ENCODE assay signal across 24 cellular contexts in genomic region chrX:150416469-150416868, GRCh38.
"Had no signal": no experiment of that assay in that cellular context is flagged by ENCODE, and none has a peak within 500 bp of the region (broad histone marks: within the 10 kb centered on the region; RNA-seq: fewer than 3 reads in every experiment).

No MANE protein-coding gene starts in this region.

- H3K9me3 ChIP-seq: ovary, psoas muscle, right lobe of liver, sigmoid colon, stomach, thoracic aorta, thyroid gland, tibial nerve, upper lobe of right lung, uterus had no signal

- H3K9ac ChIP-seq: neural progenitor cell, parathyroid adenoma had no signal

- H3K4me1 ChIP-seq: neural progenitor cell, parathyroid adenoma, psoas muscle, right lobe of liver, stomach, thyroid gland, upper lobe of right lung, uterus had no signal

- H3K79me2 ChIP-seq: parathyroid adenoma had no signal

- ATAC-seq: natural killer cell; psoas muscle; right cardiac atrium; right lobe of liver; stimulated activated effector memory CD8-positive, alpha-beta T cell treated with anti-CD3 and anti-CD28 coated beads, Interleukin-12 subunit alpha, Interleukin-12 subunit beta, amount 100 ng/mL, for 72 hours; stimulated activated naive B cell treated with anti-CD40 and anti-IgM and Interleukin-4, amounts not matched to agents 10 μg/mL and 1 μg/mL and 100 μg/mL, for 72 hours; upper lobe of right lung had no signal

- DNase-seq: natural killer cell; occipital lobe; ovary; posterior cingulate gyrus; psoas muscle; right cardiac atrium; right lobe of liver; sigmoid colon; small intestine; stimulated activated CD4-positive, alpha-beta T cell treated with anti-CD3 and anti-CD28 coated beads, Interleukin-15, amount 100 ng/mL, for 24 hours; stimulated activated CD4-positive, alpha-beta T cell treated with anti-CD3 and anti-CD28 coated beads, Interleukin-2, amount 100 ng/mL, for 24 hours; stimulated activated CD4-positive, alpha-beta T cell treated with anti-CD3 and anti-CD28 coated beads, Interleukin-2, amount 100 ng/mL, for 48 hours; stimulated activated CD4-positive, alpha-beta T cell treated with anti-CD3 and anti-CD28 coated beads, Interleukin-4, amount 100 ng/mL, for 24 hours; stimulated activated naive B cell treated with anti-CD40 and anti-IgM and Interleukin-4, amounts not matched to agents 10 μg/mL and 1 μg/mL and 100 μg/mL, for 72 hours; stimulated activated naive CD4-positive, alpha-beta T cell treated with Interleukin-2 at 50 U/mL for 16 hours; stomach; thyroid gland; upper lobe of right lung; uterus had no signal

- H3K27ac ChIP-seq: neural progenitor cell, ovary, parathyroid adenoma, psoas muscle, right lobe of liver, sigmoid colon, stomach, thoracic aorta, thyroid gland, tibial nerve, upper lobe of right lung had no signal

- H3K36me3 ChIP-seq: neural progenitor cell, ovary, right lobe of liver, sigmoid colon, stomach, thoracic aorta, thyroid gland, tibial nerve, upper lobe of right lung, uterus had no signal

- H3K4me2 ChIP-seq: neural progenitor cell had no signal

- H2AFZ ChIP-seq: neural progenitor cell, parathyroid adenoma had no signal

- H3K27me3 ChIP-seq: neural progenitor cell, ovary, right lobe of liver, sigmoid colon, stomach, thyroid gland, tibial nerve, upper lobe of right lung, uterus had no signal

- H3K4me3 ChIP-seq: neural progenitor cell, ovary, psoas muscle, right lobe of liver, sigmoid colon, stomach, thoracic aorta, thyroid gland, tibial nerve, upper lobe of right lung, uterus had no signal
